Comparison of ENCODE assay signal across 27 cellular contexts in the genomic region with DNA sequence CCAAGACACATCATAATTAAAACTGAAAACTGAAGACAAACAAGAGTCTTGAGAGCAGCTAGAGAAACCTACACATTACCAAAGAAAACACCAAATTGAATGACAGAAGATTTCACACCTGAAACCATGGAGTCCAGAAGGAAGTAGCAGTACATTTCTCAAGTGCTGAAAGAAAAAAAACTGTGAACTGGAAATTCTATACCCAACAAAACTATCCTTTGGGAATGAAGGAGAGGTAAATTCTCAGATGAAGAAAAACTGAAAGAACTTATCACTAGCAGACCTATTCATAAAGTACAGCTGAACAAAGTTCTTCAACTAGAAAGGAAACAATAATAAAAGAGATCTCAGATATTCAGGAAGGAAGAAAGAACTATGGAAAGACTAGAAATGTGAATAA.
"Had no signal": no experiment of that assay in that cellular context is flagged by ENCODE, and none has a peak within 500 bp of the region (broad histone marks: within the 10 kb centered on the region; RNA-seq: fewer than 3 reads in every experiment).

No MANE protein-coding gene starts in this region.

- H3K36me3 ChIP-seq: stomach, suprapubic skin, thoracic aorta, thyroid gland, tibial artery, tibial nerve, transverse colon, upper lobe of left lung, upper lobe of right lung, uterus, vagina had no signal

- DNase-seq: stimulated activated CD4-positive, alpha-beta T cell treated with anti-CD3 and anti-CD28 coated beads, Interleukin-2, amount 100 ng/mL, for 48 hours; stimulated activated CD4-positive, alpha-beta T cell treated with anti-CD3 and anti-CD28 coated beads, Interleukin-4, amount 100 ng/mL, for 1 hour; stimulated activated CD4-positive, alpha-beta T cell treated with anti-CD3 and anti-CD28 coated beads, Interleukin-4, amount 100 ng/mL, for 24 hours; stimulated activated CD4-positive, alpha-beta T cell treated with anti-CD3 and anti-CD28 coated beads, Interleukin-4, amount 100 ng/mL, for 4 hours; stimulated activated CD8-positive, alpha-beta memory T cell treated with anti-CD3 and anti-CD28 coated beads, Interleukin-4, amount 100 ng/mL, for 48 hours; stimulated activated naive B cell treated with anti-CD40 and anti-IgM and Interleukin-4, amounts not matched to agents 10 μg/mL and 1 μg/mL and 100 μg/mL, for 72 hours; stimulated activated naive CD4-positive, alpha-beta T cell; stimulated activated naive CD4-positive, alpha-beta T cell treated with Interleukin-2 at 50 U/mL for 16 hours; stimulated activated naive CD8-positive, alpha-beta T cell treated with anti-CD3 and anti-CD28 coated beads, Interleukin-15, amount 100 ng/mL, for 72 hours; stimulated activated naive CD8-positive, alpha-beta T cell treated with anti-CD3 and anti-CD28 coated beads, Interleukin-15, Interleukin-2, amounts not matched to agents 100 U/mL and 50 U/mL, for 24 hours; stomach; substantia nigra; testis; thyroid gland; tibial artery; transverse colon; trophoblast cell; upper lobe of left lung; upper lobe of right lung; uterus had no signal

- H3K27ac ChIP-seq: stomach, suprapubic skin, testis, thoracic aorta, thyroid gland, tibial artery, tibial nerve, transverse colon, upper lobe of left lung, upper lobe of right lung, uterus, vagina had no signal

- H3K4me1 ChIP-seq: stomach, suprapubic skin, testis, thyroid gland, tibial artery, tibial nerve, transverse colon, upper lobe of left lung, upper lobe of right lung, uterus, vagina had no signal

- H3K27me3 ChIP-seq: stomach, suprapubic skin, testis, thyroid gland, tibial artery, tibial nerve, transverse colon, upper lobe of left lung, upper lobe of right lung, uterus, vagina had no signal

- ATAC-seq: stimulated activated effector memory CD8-positive, alpha-beta T cell treated with anti-CD3 and anti-CD28 coated beads, Interleukin-12 subunit alpha, Interleukin-12 subunit beta, amount 100 ng/mL, for 72 hours; stimulated activated memory B cell treated with anti-CD40 and anti-IgM and Interleukin-4, amounts not matched to agents 10 μg/mL and 1 μg/mL and 100 μg/mL, for 72 hours; stimulated activated naive B cell treated with anti-CD40 and anti-IgM and Interleukin-4, amounts not matched to agents 10 μg/mL and 1 μg/mL and 100 μg/mL, for 72 hours; stimulated activated naive CD8-positive, alpha-beta T cell treated with anti-CD3 and anti-CD28 coated beads, Interleukin-15, amount 100 ng/mL, for 72 hours; stimulated activated naive CD8-positive, alpha-beta T cell treated with anti-CD3 and anti-CD28 coated beads, Interleukin-15, Interleukin-2, amounts not matched to agents 100 U/mL and 50 U/mL, for 24 hours; upper lobe of right lung had no signal

- FAIRE-seq: urothelium cell line had no signal

- H3K9me3 ChIP-seq: testis, thyroid gland, uterus had no signal

- H3K4me3 ChIP-seq: stomach, suprapubic skin, testis, thoracic aorta, thyroid gland, tibial artery, tibial nerve, transverse colon, upper lobe of left lung, upper lobe of right lung, uterus, vagina had no signal
